Comparison of ENCODE assay signal across 15 cellular contexts in genomic region chr1:30569384-30569783, GRCh38.
"Had no signal": no experiment of that assay in that cellular context is flagged by ENCODE, and none has a peak within 500 bp of the region (broad histone marks: within the 10 kb centered on the region; RNA-seq: fewer than 3 reads in every experiment).

No MANE protein-coding gene starts in this region.

- DNase-seq: activated CD4-positive, alpha-beta T cell treated with anti-CD3 and anti-CD28 coated beads, Interleukin-2, amount 50 U/mL, for 1 hour; activated CD4-positive, CD25-positive, alpha-beta regulatory T cell; activated CD8-positive, alpha-beta memory T cell treated with anti-CD3 and anti-CD28 coated beads for 24 hours; activated gamma-delta T cell treated with Interleukin-2 at 50 U/mL for 16 hours; activated naive CD8-positive, alpha-beta T cell treated with anti-CD3 and anti-CD28 coated beads for 36 hours; amygdala; mesenchymal stem cell; nephron progenitor cell; psoas muscle; right lobe of liver; stimulated activated naive CD8-positive, alpha-beta T cell treated with anti-CD3 and anti-CD28 coated beads, Interleukin-15, amount 100 ng/mL, for 72 hours had no signal

- H3K79me2 ChIP-seq: hepatocyte had no signal

- H3K27me3 ChIP-seq: right lobe of liver had no signal

- H3K4me1 ChIP-seq: esophagus muscularis mucosa, psoas muscle, right lobe of liver had no signal

- H3K4me2 ChIP-seq: hepatocyte had no signal

- H3K27ac ChIP-seq: coronary artery, esophagus muscularis mucosa, hepatocyte, psoas muscle, right lobe of liver, thoracic aorta had no signal

- H3K9me3 ChIP-seq: right lobe of liver, thoracic aorta had no signal

- H3K4me3 ChIP-seq: coronary artery, esophagus muscularis mucosa, hepatocyte, psoas muscle, right lobe of liver, thoracic aorta had no signal

- H3K36me3 ChIP-seq: esophagus muscularis mucosa, right lobe of liver, thoracic aorta had no signal

- H2AFZ ChIP-seq: hepatocyte had no signal

- ATAC-seq: psoas muscle; right lobe of liver; stimulated activated naive CD8-positive, alpha-beta T cell treated with anti-CD3 and anti-CD28 coated beads, Interleukin-15, amount 100 ng/mL, for 72 hours had no signal
